ENCODE assay signal across 8 cellular contexts in genomic region chr2:46847185-46847710, GRCh38.
DNase-seq lines count a peak whose midpoint lies in the region; ATAC-seq, FAIRE-seq and TF ChIP-seq lines count a peak whose summit lies in the region.

No MANE protein-coding gene starts in this region.

- ATAC-seq in HG02623 (IDR thresholded peaks at IDR 0.05; ENCODE audit: unreplicated experiment): no peak
- ATAC-seq in HG03139 (IDR thresholded peaks at IDR 0.05; ENCODE audit: unreplicated experiment): no peak

- no peaks in the 10 kb centered on the region for H3K9me3 ChIP-seq in prostate gland

- intact Hi-C loops in prostate gland (cut with DNase I): no loop called here
- intact Hi-C loops in activated T-helper 2 cell treated with anti-CD3 and anti-CD28 coated beads, Interferon-gamma antibody, Interleukin-2, Interleukin-4, amounts not matched to agents 10 μg/mL and 5 μg/mL and 100 μg/mL, durations not matched to agents 14 hours and 24 hours and 36 hours (cut with micrococcal nuclease): no loop called here

- TF ChIP-seq CTCF in prostate gland (IDR thresholded peaks at IDR 0.05): no peak

- H3K27me3 Mint-ChIP-seq in activated T-helper 2 cell treated with anti-CD3 and anti-CD28 coated beads, Interferon-gamma antibody, Interleukin-2, Interleukin-4, amounts not matched to agents 10 μg/mL and 5 μg/mL and 100 μg/mL, durations not matched to agents 14 hours and 24 hours and 36 hours (ENCODE audit: low read depth): peaks cover 20% of the 10 kb centered on the region

- H3K36me3 Mint-ChIP-seq in activated T-helper 2 cell treated with anti-CD3 and anti-CD28 coated beads, Interferon-gamma antibody, Interleukin-2, Interleukin-4, amounts not matched to agents 10 μg/mL and 5 μg/mL and 100 μg/mL, durations not matched to agents 14 hours and 24 hours and 36 hours (ENCODE audit: low read depth): no peaks in the 10 kb centered on the region

- no peak overlapping the region for H3K4me3 ChIP-seq in prostate gland

- H3K27me3 ChIP-seq in prostate gland (replicated peaks; ENCODE audit: insufficient read depth): no peaks in the 10 kb centered on the region

- peak overlapping the region; percentile 66 to 72 for H3K27ac ChIP-seq in prostate gland

- no peaks in the 10 kb centered on the region for H3K9me3 Mint-ChIP-seq in activated T-helper 2 cell treated with anti-CD3 and anti-CD28 coated beads, Interferon-gamma antibody, Interleukin-2, Interleukin-4, amounts not matched to agents 10 μg/mL and 5 μg/mL and 100 μg/mL, durations not matched to agents 14 hours and 24 hours and 36 hours

- H3K4me1 Mint-ChIP-seq in activated T-helper 2 cell treated with anti-CD3 and anti-CD28 coated beads, Interferon-gamma antibody, Interleukin-2, Interleukin-4, amounts not matched to agents 10 μg/mL and 5 μg/mL and 100 μg/mL, durations not matched to agents 14 hours and 24 hours and 36 hours (ENCODE audit: low read depth): no peaks in the 10 kb centered on the region

- no peak overlapping the region for H3K4me3 Mint-ChIP-seq in activated T-helper 2 cell treated with anti-CD3 and anti-CD28 coated beads, Interferon-gamma antibody, Interleukin-2, Interleukin-4, amounts not matched to agents 10 μg/mL and 5 μg/mL and 100 μg/mL, durations not matched to agents 14 hours and 24 hours and 36 hours (ENCODE audit: low read depth)

- H3K36me3 ChIP-seq in prostate gland: no peaks in the 10 kb centered on the region

- H3K27ac Mint-ChIP-seq in activated T-helper 2 cell treated with anti-CD3 and anti-CD28 coated beads, Interferon-gamma antibody, Interleukin-2, Interleukin-4, amounts not matched to agents 10 μg/mL and 5 μg/mL and 100 μg/mL, durations not matched to agents 14 hours and 24 hours and 36 hours: no peak overlapping the region

- no peak for TF ChIP-seq POLR2A in prostate gland (IDR thresholded peaks at IDR 0.05)

- DNase-seq in DMS79 treated with DMSO at 0.1 percent for 48 hours (lab: John Stamatoyannopoulos, UW) (peak; percentile 95), RCC 7860 (ENCODE audit: low spot score) (peak; percentile 89), fibroblast of the conjunctiva (ENCODE audit: low read depth) (peak; percentile 96), prostate gland (ENCODE audit: low spot score) (peak; percentile 95), T-helper 9 cell (no peak)
- DNase-seq in activated T-helper 2 cell treated with anti-CD3 and anti-CD28 coated beads, Interferon-gamma antibody, Interleukin-2, Interleukin-4, amounts not matched to agents 10 μg/mL and 5 μg/mL and 100 μg/mL, durations not matched to agents 14 hours and 24 hours and 36 hours (ENCODE audit: low spot score): no peak

- H3K4me1 ChIP-seq in prostate gland (replicated peaks): peaks cover 10% of the 10 kb centered on the region

- FAIRE-seq in RCC 7860 (lab: Jason Lieb, UNC): peak; percentile 92

- WGBS in prostate gland: 5% methylated on average over 12 of the region's 12 CpGs

Comparison
In these comparisons a context has a peak if more than half of its experiments do, and no peak if none do; other contexts are left out.
1. DNase-seq: peak in DMS79 treated with DMSO at 0.1 percent for 48 hours (single experiment), RCC 7860 (single experiment), fibroblast of the conjunctiva (single experiment) and prostate gland (single experiment); none in T-helper 9 cell (single experiment) and activated T-helper 2 cell treated with anti-CD3 and anti-CD28 coated beads, Interferon-gamma antibody, Interleukin-2, Interleukin-4, amounts not matched to agents 10 μg/mL and 5 μg/mL and 100 μg/mL, durations not matched to agents 14 hours and 24 hours and 36 hours (single experiment).